Comparison of ENCODE assay signal across 15 cellular contexts in genomic region chr20:15561707-15562106, GRCh38.
A peak's percentile ranks its signal among the peaks of the same experiment; 100 is the strongest.
DNase-seq lines count a peak whose midpoint lies in the region; ATAC-seq and TF ChIP-seq lines count a peak whose summit lies in the region.
"Had no signal": no experiment of that assay in that cellular context is flagged by ENCODE, and none has a peak within 500 bp of the region (broad histone marks: within the 10 kb centered on the region; RNA-seq: fewer than 3 reads in every experiment).

No MANE protein-coding gene starts in this region.

- no peak overlapping the region for H3K4me3 ChIP-seq in SK-N-SH (ENCODE audit: low read depth in 2 of 2, low read length in 1 of 2)
- H3K4me3 ChIP-seq in dorsolateral prefrontal cortex = peak overlapping the region in 4 of 59 donors; percentile 2 to 19 (median 14)
- H3K4me3 ChIP-seq in mesodermal cell (ENCODE audit: extremely low read depth, insufficient read depth, low read length, poor library complexity, severe bottlenecking) = no peak overlapping the region
- H3K4me3 ChIP-seq in WERI-Rb-1 (ENCODE audit: low read depth, low read length) = no peak overlapping the region
- H3K4me3 ChIP-seq: lung had no signal

- no peaks in the 10 kb centered on the region for H3K79me2 ChIP-seq in SK-N-SH (ENCODE audit: insufficient read depth)

- H3K4me2 ChIP-seq in SK-N-SH = no peak overlapping the region

- H3K9me3 ChIP-seq in SK-N-SH (no peaks in the 10 kb centered on the region), mesodermal cell (ENCODE audit: control insufficient read depth, low read length) (no peaks in the 10 kb centered on the region), WERI-Rb-1 (ENCODE audit: severe bottlenecking) (no peaks in the 10 kb centered on the region)

- no peaks in the 10 kb centered on the region for H4K20me1 ChIP-seq in SK-N-SH (ENCODE audit: insufficient read depth)

- POLR2A ChIA-PET in SK-N-SH (lab: Yijun Ruan, JAX) = no interaction called here

- CTCF ChIA-PET in SK-N-SH (lab: Yijun Ruan, JAX) = no interaction called here

- H3K27me3 ChIP-seq in SK-N-SH (ENCODE audit: insufficient read depth) (no peaks in the 10 kb centered on the region), dorsolateral prefrontal cortex (no peaks in the 10 kb centered on the region), WERI-Rb-1 (ENCODE audit: insufficient read depth, low read depth, severe bottlenecking) (no peaks in the 10 kb centered on the region)

- TF ChIP-seq EP300 in SK-N-SH (IDR thresholded peaks at IDR 0.05; ENCODE audit: borderline replicate concordance in 1 of 2, low read depth in 1 of 2, low read length in 1 of 2) = no peak

- TF ChIP-seq RAD21 in SK-N-SH (IDR thresholded peaks at IDR 0.05; ENCODE audit: low read length) = no peak

- no peak overlapping the region for H3K27ac ChIP-seq in SK-N-SH (ENCODE audit: low read depth in 2 of 2, low read length in 1 of 2)
- peak overlapping the region in 56 of 59 donors; percentile 34 to 94 (median 82) for H3K27ac ChIP-seq in dorsolateral prefrontal cortex
- peak overlapping the region; percentile 18 for H3K27ac ChIP-seq in mesodermal cell (ENCODE audit: low read depth, low read length, severe bottlenecking)
- H3K27ac ChIP-seq in temporal lobe (ENCODE audit: low read depth, low read length) = peak overlapping the region; percentile 79
- H3K27ac ChIP-seq in WERI-Rb-1 = no peak overlapping the region

- no peak overlapping the region for H3K9ac ChIP-seq in SK-N-SH

- H3K36me3 ChIP-seq in SK-N-SH (replicated peaks in 1 of 2; ENCODE audit: control insufficient read depth in 1 of 2, insufficient read depth in 2 of 2, low read length in 1 of 2) (no peaks in the 10 kb centered on the region), mesodermal cell (ENCODE audit: control insufficient read depth, insufficient read depth, low read length) (no peaks in the 10 kb centered on the region), WERI-Rb-1 (no peaks in the 10 kb centered on the region)

- 77% methylated on average over 4 of the region's 4 CpGs for WGBS in SK-N-SH (ENCODE audit: low lambda C conversion rate)
- 45 to 88% methylated on average over 3 of the region's 4 CpGs for WGBS in mesodermal cell (ENCODE audit: insufficient coverage in 2 of 2), 2 experiments

- H3F3A ChIP-seq in SK-N-SH (replicated peaks; ENCODE audit: insufficient read depth) = no peaks in the 10 kb centered on the region

- intact Hi-C loops in dorsolateral prefrontal cortex (cut with DNase I) = loop anchor here in 1 of 2 donors (5.0 kb wide), 1 partner anchor 91 kb away; no protein-coding TSS in a partner anchor

- DNase-seq in SK-N-SH (peak; percentile 9), dorsolateral prefrontal cortex (peak in 4 of 10 donors; percentile 14 to 64 (median 42)), WERI-Rb-1 (no peak), activated gamma-delta T cell treated with Interleukin-2 at 50 U/mL for 16 hours (no peak)
- DNase-seq: 8988T; activated CD4-positive, alpha-beta memory T cell treated with anti-CD3 and anti-CD28 coated beads, Interleukin-2, amount 10 ng/mL, durations not matched to agents 7 days and 5 days; activated naive CD8-positive, alpha-beta T cell treated with anti-CD3 and anti-CD28 coated beads, Interleukin-2, amount 50 U/mL, for 24 hours; DMS53; NCI-H2081; NCI-H524 had no signal

- no peak for ATAC-seq in SK-N-SH treated with all-trans-retinoic acid at 6 μM for 48 hours
- no peak for ATAC-seq in GM18909 (IDR thresholded peaks at IDR 0.05; ENCODE audit: poor library complexity, unreplicated experiment)
- ATAC-seq: activated naive CD8-positive, alpha-beta T cell treated with anti-CD3 and anti-CD28 coated beads, Interleukin-2, amount 50 U/mL, for 24 hours had no signal

- TF ChIP-seq CTCF in SK-N-SH (IDR thresholded peaks at IDR 0.05) (no peak), dorsolateral prefrontal cortex (IDR thresholded peaks at IDR 0.05 in 54 of 56, conservative IDR thresholded peaks at IDR 0.05 in 2 of 56; ENCODE audit: low read depth in 1 of 56, partially characterized antibody in 56 of 56) (peak in 5 of 56 donors; percentile 17 to 43 (median 20)), WERI-Rb-1 (IDR thresholded peaks at IDR 0.05; ENCODE audit: low read depth, low read length) (no peak)

- H3K9me2 ChIP-seq in SK-N-SH = no peaks in the 10 kb centered on the region

- peaks cover 0 to 2% of the 10 kb centered on the region in 2 experiments; a peak in 2 of 4 replicates for H3K4me1 ChIP-seq in SK-N-SH (ENCODE audit: control insufficient read depth in 1 of 2, insufficient read depth in 2 of 2, low read depth in 1 of 2, low read length in 1 of 2)
- no peaks in the 10 kb centered on the region for H3K4me1 ChIP-seq in mesodermal cell (ENCODE audit: control insufficient read depth, insufficient read depth, low read length, poor library complexity, severe bottlenecking)

- H2AFZ ChIP-seq in SK-N-SH (ENCODE audit: low read depth) = no peak overlapping the region

TF ChIP-seq in SK-N-SH, 30 proteins besides CTCF, POLR2A, EP300 and RAD21:
- TF ChIP-seq FOXJ3 (CRISPR knock-in tag; IDR thresholded peaks at IDR 0.05) (0 out of 2 replicates have a peak, but pooled peaks have one; percentile 19), NRF1 (IDR thresholded peaks at IDR 0.05; ENCODE audit: low read depth, low read length) (no peak)
TF ChIP-seq in SK-N-SH: peak in this region for 1.

TF ChIP-seq in SK-N-SH treated with all-trans-retinoic acid at 6 μM for 48 hours, 23 proteins besides CTCF, POLR2A, EP300 and RAD21 (continues in another document):
- TF ChIP-seq ARNTL (CRISPR knock-in tag; IDR thresholded peaks at IDR 0.05; ENCODE audit: borderline replicate concordance, low read depth) = no peak
- TF ChIP-seq ZNF8 (CRISPR knock-in tag; IDR thresholded peaks at IDR 0.05) = no peak
- TF ChIP-seq GLIS3 (CRISPR knock-in tag; IDR thresholded peaks at IDR 0.05) = no peak
- TF ChIP-seq ZC3H10 (CRISPR knock-in tag; IDR thresholded peaks at IDR 0.05) = no peak
- no peak for TF ChIP-seq ESRRG (CRISPR knock-in tag; IDR thresholded peaks at IDR 0.05)
- TF ChIP-seq TCF4 (CRISPR knock-in tag; IDR thresholded peaks at IDR 0.05; ENCODE audit: borderline replicate concordance) = no peak
- no peak for TF ChIP-seq ZNF70 (CRISPR knock-in tag; IDR thresholded peaks at IDR 0.05)
- TF ChIP-seq ISL1 (CRISPR knock-in tag; IDR thresholded peaks at IDR 0.05) = no peak
- no peak for TF ChIP-seq CSDC2 (CRISPR knock-in tag; IDR thresholded peaks at IDR 0.05)
- no peak for TF ChIP-seq ZFP30 (CRISPR knock-in tag; IDR thresholded peaks at IDR 0.05)
- TF ChIP-seq, protein P1, sequence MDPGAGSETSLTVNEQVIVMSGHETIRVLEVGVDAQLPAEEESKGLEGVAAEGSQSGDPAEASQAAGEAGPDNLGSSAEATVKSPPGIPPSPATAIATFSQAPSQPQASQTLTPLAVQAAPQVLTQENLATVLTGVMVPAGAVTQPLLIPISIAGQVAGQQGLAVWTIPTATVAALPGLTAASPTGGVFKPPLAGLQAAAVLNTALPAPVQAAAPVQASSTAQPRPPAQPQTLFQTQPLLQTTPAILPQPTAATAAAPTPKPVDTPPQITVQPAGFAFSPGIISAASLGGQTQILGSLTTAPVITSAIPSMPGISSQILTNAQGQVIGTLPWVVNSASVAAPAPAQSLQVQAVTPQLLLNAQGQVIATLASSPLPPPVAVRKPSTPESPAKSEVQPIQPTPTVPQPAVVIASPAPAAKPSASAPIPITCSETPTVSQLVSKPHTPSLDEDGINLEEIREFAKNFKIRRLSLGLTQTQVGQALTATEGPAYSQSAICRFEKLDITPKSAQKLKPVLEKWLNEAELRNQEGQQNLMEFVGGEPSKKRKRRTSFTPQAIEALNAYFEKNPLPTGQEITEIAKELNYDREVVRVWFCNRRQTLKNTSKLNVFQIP (CRISPR knock-in tag; IDR thresholded peaks at IDR 0.05; ENCODE audit: borderline replicate concordance, low read depth) = no peak
- TF ChIP-seq ZFP3 (CRISPR knock-in tag; IDR thresholded peaks at IDR 0.05) = no peak
- no peak for TF ChIP-seq PPARA (CRISPR knock-in tag; IDR thresholded peaks at IDR 0.05; ENCODE audit: borderline replicate concordance)
- TF ChIP-seq SNAI2 (CRISPR knock-in tag; IDR thresholded peaks at IDR 0.05) = no peak
- TF ChIP-seq TSHZ2 (CRISPR knock-in tag; IDR thresholded peaks at IDR 0.05) = no peak
- TF ChIP-seq, protein P2, sequence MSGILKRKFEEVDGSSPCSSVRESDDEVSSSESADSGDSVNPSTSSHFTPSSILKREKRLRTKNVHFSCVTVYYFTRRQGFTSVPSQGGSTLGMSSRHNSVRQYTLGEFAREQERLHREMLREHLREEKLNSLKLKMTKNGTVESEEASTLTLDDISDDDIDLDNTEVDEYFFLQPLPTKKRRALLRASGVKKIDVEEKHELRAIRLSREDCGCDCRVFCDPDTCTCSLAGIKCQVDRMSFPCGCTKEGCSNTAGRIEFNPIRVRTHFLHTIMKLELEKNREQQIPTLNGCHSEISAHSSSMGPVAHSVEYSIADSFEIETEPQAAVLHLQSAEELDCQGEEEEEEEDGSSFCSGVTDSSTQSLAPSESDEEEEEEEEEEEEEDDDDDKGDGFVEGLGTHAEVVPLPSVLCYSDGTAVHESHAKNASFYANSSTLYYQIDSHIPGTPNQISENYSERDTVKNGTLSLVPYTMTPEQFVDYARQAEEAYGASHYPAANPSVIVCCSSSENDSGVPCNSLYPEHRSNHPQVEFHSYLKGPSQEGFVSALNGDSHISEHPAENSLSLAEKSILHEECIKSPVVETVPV (CRISPR knock-in tag; IDR thresholded peaks at IDR 0.05) = no peak

Comparison
In these comparisons a context has a peak if more than half of its experiments do, and no peak if none do; other contexts are left out.
1. H3K27ac ChIP-seq: peak in dorsolateral prefrontal cortex (56 of 59), mesodermal cell (single experiment) and temporal lobe (single experiment); none in SK-N-SH (0 of 2) and WERI-Rb-1 (single experiment).